Comparison of ENCODE assay signal across 19 cellular contexts in the genomic region with DNA sequence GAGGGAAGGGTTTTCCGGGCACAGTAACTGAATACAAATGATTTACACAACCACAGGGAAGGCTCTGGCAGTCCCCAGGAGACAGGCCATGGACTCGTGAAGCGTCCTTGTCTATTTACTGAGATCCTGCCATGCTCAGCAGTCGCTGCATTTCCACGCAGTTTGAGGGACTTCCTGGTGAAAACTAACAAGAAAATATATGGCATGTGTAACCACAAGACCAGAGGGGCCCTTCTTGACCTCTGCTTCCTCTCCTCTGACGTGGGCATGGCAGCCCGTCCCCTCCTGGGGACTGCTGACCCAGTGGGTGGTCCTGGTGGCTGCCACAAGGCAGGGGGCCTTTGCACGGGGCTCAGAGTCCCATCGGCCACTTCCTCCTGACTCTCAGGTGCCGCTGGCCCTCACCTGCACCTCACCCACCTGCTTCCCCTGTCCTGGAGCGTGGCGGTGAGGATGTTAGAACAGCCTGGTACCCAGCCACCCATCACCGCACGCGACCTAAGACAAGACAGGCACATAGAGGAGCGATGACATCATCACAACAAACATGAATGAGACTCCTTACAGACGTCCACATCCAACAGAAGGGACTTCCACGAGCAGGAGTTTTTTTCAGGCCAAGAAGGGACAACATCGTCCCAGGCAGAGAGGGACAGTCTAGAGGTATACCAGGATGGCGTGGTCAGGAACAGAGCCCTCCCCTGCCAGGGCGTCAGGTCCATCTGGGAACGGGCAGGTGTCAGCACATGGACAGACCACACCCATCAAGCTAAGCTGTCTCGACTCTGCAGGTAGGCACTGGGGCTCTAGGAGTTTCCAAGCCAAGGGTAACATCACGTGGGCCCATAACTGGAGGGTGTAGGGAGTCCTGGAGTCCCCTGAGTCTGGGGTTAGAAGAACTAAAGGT.
A peak's percentile ranks its signal among the peaks of the same experiment; 100 is the strongest.
DNase-seq lines count a peak whose midpoint lies in the region; ATAC-seq, FAIRE-seq and TF ChIP-seq lines count a peak whose summit lies in the region.
"Had no signal": no experiment of that assay in that cellular context is flagged by ENCODE, and none has a peak within 500 bp of the region (broad histone marks: within the 10 kb centered on the region; RNA-seq: fewer than 3 reads in every experiment).

No MANE protein-coding gene starts in this region.

- WGBS in right cardiac atrium = 61% methylated on average over 24 of the region's 24 CpGs

- H3K27ac ChIP-seq in left ventricle myocardium inferior (replicated peaks) (no peak overlapping the region), right cardiac atrium (ENCODE audit: low read length) (no peak overlapping the region), kidney (ENCODE audit: low read depth in 2 of 2, low read length in 2 of 2) (no peak overlapping the region), osteoblast (ENCODE audit: low read depth, low read length) (no peak overlapping the region), WERI-Rb-1 (no peak overlapping the region)
- H3K27ac ChIP-seq: RWPE1, SJSA1 had no signal

- H3K27me3 ChIP-seq in left ventricle myocardium inferior (ENCODE audit: low read depth) (peaks cover 12% of the 10 kb centered on the region), right cardiac atrium (ENCODE audit: control insufficient read depth, insufficient read depth) (no peaks in the 10 kb centered on the region), osteoblast (ENCODE audit: insufficient read depth, low read length) (peaks cover 4% of the 10 kb centered on the region), H7 (ENCODE audit: control insufficient read depth, insufficient read depth, low read length) (no peaks in the 10 kb centered on the region), WERI-Rb-1 (ENCODE audit: insufficient read depth, low read depth, severe bottlenecking) (no peaks in the 10 kb centered on the region)

- no peak overlapping the region for H2AFZ ChIP-seq in osteoblast (ENCODE audit: low read length)

- no peak for TF ChIP-seq POLR2A in NB4 (IDR thresholded peaks at IDR 0.05; ENCODE audit: extremely low read depth, insufficient read length)

- H3K9me3 ChIP-seq in left ventricle myocardium inferior (replicated peaks) (no peaks in the 10 kb centered on the region), right cardiac atrium (ENCODE audit: control insufficient read depth, low read length) (no peaks in the 10 kb centered on the region), kidney (ENCODE audit: control insufficient read depth in 1 of 2, low read length in 2 of 2) (no peaks in the 10 kb centered on the region), osteoblast (ENCODE audit: low read depth, low read length) (no peaks in the 10 kb centered on the region), WERI-Rb-1 (ENCODE audit: severe bottlenecking) (no peaks in the 10 kb centered on the region)
- H3K9me3 ChIP-seq: SJSA1 had no signal

- H3K4me1 ChIP-seq in left ventricle myocardium inferior (peaks cover 20% of the 10 kb centered on the region), right cardiac atrium (ENCODE audit: control insufficient read depth, insufficient read depth, low read length) (no peaks in the 10 kb centered on the region), kidney (ENCODE audit: control insufficient read depth in 1 of 2, insufficient read depth in 1 of 2, low read depth in 1 of 2, low read length in 2 of 2) (no peaks in the 10 kb centered on the region), osteoblast (ENCODE audit: insufficient read depth, low read length) (no peaks in the 10 kb centered on the region)

- H3K4me3 ChIP-seq in left ventricle myocardium inferior = no peak overlapping the region
- no peak overlapping the region for H3K4me3 ChIP-seq in right cardiac atrium (ENCODE audit: low read length)
- no peak overlapping the region for H3K4me3 ChIP-seq in NB4 (ENCODE audit: low read depth, low read length)
- no peak overlapping the region for H3K4me3 ChIP-seq in kidney (ENCODE audit: low read length in 2 of 2)
- H3K4me3 ChIP-seq in osteoblast (ENCODE audit: insufficient read depth, low read length) = no peak overlapping the region
- no peak overlapping the region for H3K4me3 ChIP-seq in H7 (ENCODE audit: insufficient read depth, low read depth, low read length)
- H3K4me3 ChIP-seq in WERI-Rb-1 (ENCODE audit: low read depth, low read length) = no peak overlapping the region
- H3K4me3 ChIP-seq: SJSA1 had no signal

- no peak overlapping the region for H3K4me2 ChIP-seq in osteoblast (ENCODE audit: insufficient read depth, low read length)

- no peak for FAIRE-seq in kidney (lab: Jason Lieb, UNC)
- FAIRE-seq: G401.6 had no signal

- TF ChIP-seq CTCF in left ventricle myocardium inferior (IDR thresholded peaks at IDR 0.05; ENCODE audit: borderline replicate concordance) (no peak), NB4 (IDR thresholded peaks at IDR 0.05; ENCODE audit: low read depth, low read length) (no peak), kidney (IDR thresholded peaks at IDR 0.05; ENCODE audit: borderline replicate concordance, extremely low read depth, insufficient read depth) (no peak), osteoblast (IDR thresholded peaks at IDR 0.05; ENCODE audit: extremely low read depth, low read depth, low read length) (no peak), WERI-Rb-1 (IDR thresholded peaks at IDR 0.05; ENCODE audit: low read depth, low read length) (no peak)

- intact Hi-C loops in left ventricle myocardium inferior (cut with micrococcal nuclease) = no loop called here
- intact Hi-C loops in right cardiac atrium (cut with DNase I) = no loop called here
- intact Hi-C loops in kidney (cut with DNase I) = no loop called here

- no peak overlapping the region for H3K9ac ChIP-seq in kidney (ENCODE audit: low read length in 2 of 2)

- no peaks in the 10 kb centered on the region for H4K20me1 ChIP-seq in osteoblast (ENCODE audit: insufficient read depth, low read length)

- no peaks in the 10 kb centered on the region for H3K36me3 ChIP-seq in left ventricle myocardium inferior
- H3K36me3 ChIP-seq in kidney (ENCODE audit: control insufficient read depth in 1 of 2, insufficient read depth in 2 of 2, low read length in 2 of 2) = no peaks in the 10 kb centered on the region
- H3K36me3 ChIP-seq in osteoblast (ENCODE audit: insufficient read depth, low read length) = no peaks in the 10 kb centered on the region
- peaks cover 3% of the 10 kb centered on the region for H3K36me3 ChIP-seq in H7 (replicated peaks; ENCODE audit: control insufficient read depth, insufficient read depth, low read length)
- peaks cover 22% of the 10 kb centered on the region for H3K36me3 ChIP-seq in WERI-Rb-1
- H3K36me3 ChIP-seq: SJSA1 had no signal

- ATAC-seq in right cardiac atrium (no peak), HG02642 (IDR thresholded peaks at IDR 0.05; ENCODE audit: poor library complexity, unreplicated experiment) (no peak)

- no peaks in the 10 kb centered on the region for H3K79me2 ChIP-seq in osteoblast (ENCODE audit: insufficient read depth, low read length)

- DNase-seq in left ventricle myocardium inferior (peak; percentile 6), right cardiac atrium (no peak), NB4 (ENCODE audit: low read depth) (peak; percentile 17), kidney (peak; percentile 48), osteoblast (ENCODE audit: insufficient read length, low spot score, missing footprints) (peak; percentile 89), H7 (no peak), WERI-Rb-1 (no peak)
- DNase-seq: C1 segment of cervical spinal cord, DND-41, HCEC 1CT, KG1, NCI-H187 treated with DMSO at 0.1 percent for 48 hours, NCI-H226, NCI-H524, NCI-H82 had no signal

Comparison
In these comparisons a context has a peak if more than half of its experiments do, and no peak if none do; other contexts are left out.
1. DNase-seq: peak in left ventricle myocardium inferior (single experiment), NB4 (single experiment), kidney (single experiment) and osteoblast (single experiment); none in right cardiac atrium (0 of 3), H7 (single experiment) and WERI-Rb-1 (single experiment).